In the genomic region with DNA sequence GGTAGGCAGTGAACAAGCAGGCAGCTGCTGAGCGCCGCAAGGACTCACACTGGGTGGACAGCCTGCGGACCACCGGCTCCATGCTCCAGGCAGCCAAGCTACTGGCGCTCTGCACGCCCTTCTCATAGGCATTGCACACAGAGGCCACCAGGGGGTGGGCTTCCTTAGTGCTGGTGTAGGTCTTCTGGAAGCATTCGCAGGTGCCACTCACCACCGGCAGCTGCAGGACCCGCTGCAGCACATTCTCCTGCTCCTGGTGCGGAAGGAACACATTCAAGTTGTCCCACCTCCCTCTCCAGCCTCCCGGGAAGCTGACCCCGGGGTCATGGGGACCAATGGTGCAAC, we compare ENCODE assay signal across 8 cellular contexts. TPM values are rescaled to one million over a fixed set of nuclear protein-coding genes. Genes with fewer than 3 reads are reported as not detected.
DNase-seq lines count a peak whose midpoint lies in the region; ATAC-seq and TF ChIP-seq lines count a peak whose summit lies in the region.

No MANE protein-coding gene starts in this region.

- H3K4me3 ChIP-seq in epithelial cell of proximal tubule (ENCODE audit: low read depth, low read length) = no peak overlapping the region
- no peak overlapping the region for H3K4me3 ChIP-seq in tibial nerve

- H3K4me1 ChIP-seq in tibial nerve = peaks cover 0 to 13% (median 0%) of the 10 kb centered on the region in 4 donors

- no peak for TF ChIP-seq EP300 in tibial nerve (IDR thresholded peaks at IDR 0.05)

- no peaks in the 10 kb centered on the region for H3K4me1 Mint-ChIP-seq in activated T-cell treated with anti-CD3 and anti-CD28 coated beads, Interleukin-2, amount 50 U/mL, for 72 hours (ENCODE audit: low read depth)

- DNase-seq in activated T-cell treated with anti-CD3 and anti-CD28 coated beads, Interleukin-2, amount 50 U/mL, for 72 hours = peak; percentile 31 to 37
- DNase-seq in activated T-cell treated with anti-CD3 and anti-CD28 coated beads for 4 hours (no peak), NCI-H82 (lab: John Stamatoyannopoulos, UW) (peak; percentile 79), epithelial cell of proximal tubule (ENCODE audit: low read depth) (no peak), tibial nerve (ENCODE audit: low spot score in 2 of 2) (no peak)

- H3K27ac ChIP-seq in temporal lobe (ENCODE audit: low read depth, low read length) (peak overlapping the region; percentile 38), tibial nerve (no peak overlapping the region)

- no peaks in the 10 kb centered on the region for H3K9me3 Mint-ChIP-seq in activated T-cell treated with anti-CD3 and anti-CD28 coated beads, Interleukin-2, amount 50 U/mL, for 72 hours

- no peaks in the 10 kb centered on the region for H3K9me3 ChIP-seq in tibial nerve

- no peaks in the 10 kb centered on the region for H3K36me3 Mint-ChIP-seq in activated T-cell treated with anti-CD3 and anti-CD28 coated beads, Interleukin-2, amount 50 U/mL, for 72 hours (ENCODE audit: insufficient read depth in 2 of 2)

- TF ChIP-seq CTCF in epithelial cell of proximal tubule (conservative IDR thresholded peaks at IDR 0.05; ENCODE audit: low read depth, low read length) (peak; percentile 46), tibial nerve (IDR thresholded peaks at IDR 0.05) (no peak)

- H3K36me3 ChIP-seq in tibial nerve = no peaks in the 10 kb centered on the region

- H3K27me3 Mint-ChIP-seq in activated T-cell treated with anti-CD3 and anti-CD28 coated beads, Interleukin-2, amount 50 U/mL, for 72 hours (ENCODE audit: low read depth) = no peaks in the 10 kb centered on the region

- H3K4me3 Mint-ChIP-seq in activated T-cell treated with anti-CD3 and anti-CD28 coated beads, Interleukin-2, amount 50 U/mL, for 72 hours = no peak overlapping the region

- peak; percentile 32 to 54 for ATAC-seq in activated T-cell treated with anti-CD3 and anti-CD28 coated beads, Interleukin-2, amount 50 U/mL, for 72 hours (replicated peaks in 1 of 2)
- ATAC-seq in HG03108 (IDR thresholded peaks at IDR 0.05; ENCODE audit: unreplicated experiment) (no peak), GM18909 (IDR thresholded peaks at IDR 0.05; ENCODE audit: poor library complexity, unreplicated experiment) (no peak)

- TF ChIP-seq POLR2A in tibial nerve (IDR thresholded peaks at IDR 0.05) = no peak

- WGBS in tibial nerve, 2 donors = 57 to 63% methylated on average over 10 to 12 of the region's 12 CpGs

- H3K27me3 ChIP-seq in tibial nerve = no peaks in the 10 kb centered on the region

- H3K27ac Mint-ChIP-seq in activated T-cell treated with anti-CD3 and anti-CD28 coated beads, Interleukin-2, amount 50 U/mL, for 72 hours = no peak overlapping the region

RNA-seq across cellular contexts. Expression of a gene that starts 6.0 kb away (rescaled TPM):
- 1 to 10 TPM in 1 of 2 donors, under 1 TPM in 1; 0.88 to 1.3 TPM for total RNA-seq in activated T-cell treated with anti-CD3 and anti-CD28 coated beads, Interleukin-2, amount 50 U/mL, for 72 hours
- total RNA-seq in epithelial cell of proximal tubule (0.06 and 0.14 TPM in 2 replicates), temporal lobe (under 0.01 TPM), tibial nerve (100 to 1,000 TPM; 144 to 392 (median 300) TPM)

RNA-seq across cellular contexts. Expression of a gene that starts 17.4 kb away (rescaled TPM):
- total RNA-seq in activated T-cell treated with anti-CD3 and anti-CD28 coated beads, Interleukin-2, amount 50 U/mL, for 72 hours = 1 to 10 TPM; 4.0 to 7.3 TPM
- total RNA-seq in epithelial cell of proximal tubule (3.5 and 4.5 TPM in 2 replicates), temporal lobe (7.9 TPM), tibial nerve (10 to 100 TPM in 2 of 4 donors, 1 to 10 TPM in 2; 7.2 to 15.5 (median 9.7) TPM)

RNA-seq across cellular contexts. Expression of a gene that starts 17.5 kb away (rescaled TPM):
- under 1 TPM in 1 of 2 donors, not detected in 1; 0.19 TPM for total RNA-seq in activated T-cell treated with anti-CD3 and anti-CD28 coated beads, Interleukin-2, amount 50 U/mL, for 72 hours
- total RNA-seq in epithelial cell of proximal tubule (not detected in 2 replicates), temporal lobe (0.25 TPM), tibial nerve (under 1 TPM in 2 of 4 donors, not detected in 2; 0.21 to 0.39 TPM)

RNA-seq across cellular contexts. Expression of a gene that starts 17.9 kb away (rescaled TPM):
- total RNA-seq in activated T-cell treated with anti-CD3 and anti-CD28 coated beads, Interleukin-2, amount 50 U/mL, for 72 hours = 1 to 10 TPM; 1.4 to 1.8 TPM
- 5.4 and 6.1 TPM in 2 replicates for total RNA-seq in epithelial cell of proximal tubule
- total RNA-seq in temporal lobe = 4.4 TPM
- 10 to 100 TPM in 3 of 4 donors, 1 to 10 TPM in 1; 7.2 to 41.1 (median 20.8) TPM for total RNA-seq in tibial nerve

Comparison
In these comparisons a context has a peak if more than half of its experiments do, and no peak if none do; other contexts are left out.
1. DNase-seq: peak in activated T-cell treated with anti-CD3 and anti-CD28 coated beads, Interleukin-2, amount 50 U/mL, for 72 hours (2 of 2) and NCI-H82 (single experiment); none in activated T-cell treated with anti-CD3 and anti-CD28 coated beads for 4 hours (single experiment), epithelial cell of proximal tubule (single experiment) and tibial nerve (0 of 2).
2. ATAC-seq: peak in activated T-cell treated with anti-CD3 and anti-CD28 coated beads, Interleukin-2, amount 50 U/mL, for 72 hours (2 of 2); none in HG03108 (single experiment) and GM18909 (single experiment).
3. RNA of a gene that starts 6.0 kb away (total RNA-seq): 144 to 392 TPM in tibial nerve; 0.88 to 1.3 TPM in activated T-cell treated with anti-CD3 and anti-CD28 coated beads, Interleukin-2, amount 50 U/mL, for 72 hours, 0.06 to 0.14 TPM in epithelial cell of proximal tubule and under 0.01 TPM in temporal lobe (single experiment); every median in the first group is over 10 times any median in the second.